1 cellular context compared by ENCODE assay signal in the genomic region with DNA sequence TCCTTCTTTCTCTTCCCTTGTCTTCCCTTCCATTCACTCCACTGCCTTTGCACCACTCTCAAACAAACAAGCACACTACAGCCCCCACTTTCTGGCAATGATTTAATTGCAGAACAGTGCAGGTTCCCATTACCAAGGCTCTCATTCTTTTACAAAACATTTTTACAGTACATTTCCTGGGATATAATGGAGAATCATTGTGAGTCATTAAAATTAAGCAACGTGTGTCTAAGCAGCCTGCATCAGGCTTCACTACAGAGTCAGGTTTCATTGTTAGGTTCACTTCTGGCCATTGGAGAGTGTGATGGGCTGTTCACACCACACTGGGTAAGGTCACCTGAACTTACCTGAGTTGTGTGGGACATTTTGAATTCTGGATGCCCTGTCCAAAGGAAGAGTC.
TF ChIP-seq lines count a peak whose summit lies in the region.

No MANE protein-coding gene starts in this region.

TF ChIP-seq in GM23338, 12 proteins besides CTCF, POLR2A, EP300 and RAD21 (continued from another document):
- TF ChIP-seq ETS1 (IDR thresholded peaks at IDR 0.05) (no peak), EZH2phosphoT487 (IDR thresholded peaks at IDR 0.05; ENCODE audit: unreplicated experiment) (no peak), CREB1 (CRISPR knock-in tag; IDR thresholded peaks at IDR 0.05; ENCODE audit: low read depth) (no peak), POLR2AphosphoS5 (IDR thresholded peaks at IDR 0.05; ENCODE audit: low read depth) (no peak)
